Comparison of ENCODE assay signal across 8 cellular contexts in genomic region chr10:119725550-119726290, GRCh38. TPM values are rescaled to one million over a fixed set of nuclear protein-coding genes. Genes with fewer than 3 reads are reported as not detected.
DNase-seq lines count a peak whose midpoint lies in the region; ATAC-seq and TF ChIP-seq lines count a peak whose summit lies in the region.

INPP5F (plus strand) TSS chr10:119726050; CDS start chr10:119726263, 213 bp downstream.

- H3K4me1 ChIP-seq in MM.1S (ENCODE audit: low read length), result peaks cover 23% of the 10 kb centered on the region
- H3K4me1 ChIP-seq in foreskin keratinocyte, result peaks cover 3% of the 10 kb centered on the region
- H3K4me1 ChIP-seq in neuron (ENCODE audit: insufficient read depth, low read length), result peaks cover 28% of the 10 kb centered on the region
- peaks cover 4 to 28% (median 27%) of the 10 kb centered on the region in 5 donors for H3K4me1 ChIP-seq in subcutaneous abdominal adipose tissue (ENCODE audit: control insufficient read depth in 5 of 5, insufficient read depth in 5 of 5, low read length in 5 of 5)

- H2AFZ ChIP-seq in MM.1S (ENCODE audit: low read length), result peak within 1 kb of the TSS; percentile 89
- H2AFZ ChIP-seq in neuron (ENCODE audit: low read depth, low read length), result peak within 1 kb of the TSS; percentile 76

- H4K20me1 ChIP-seq in MM.1S (ENCODE audit: insufficient read depth, low read length), result no peaks in the 10 kb centered on the region

- no peaks in the 10 kb centered on the region for H3K9me3 ChIP-seq in MM.1S (replicated peaks; ENCODE audit: insufficient read depth, low read length)
- peaks cover 2% of the 10 kb centered on the region for H3K9me3 ChIP-seq in neuron (ENCODE audit: low read length)
- H3K9me3 ChIP-seq in subcutaneous abdominal adipose tissue (ENCODE audit: control insufficient read depth in 5 of 5, low read length in 5 of 5), result no peaks in the 10 kb centered on the region

- peak within 1 kb of the TSS; percentile 98 for H3K4me2 ChIP-seq in MM.1S (ENCODE audit: low read depth, low read length)

- 0 out of 2 replicates have a peak, but pooled peaks have one; percentile 11 for TF ChIP-seq CTCF in MM.1S (IDR thresholded peaks at IDR 0.05; ENCODE audit: low read length)
- peak; percentile 58 for TF ChIP-seq CTCF in foreskin keratinocyte (conservative IDR thresholded peaks at IDR 0.05)

- peak; percentile 100 for DNase-seq in G401 (ENCODE audit: low spot score)
- peak; percentile 99 for DNase-seq in HCEC 1CT
- peak; percentile 94 for DNase-seq in MM.1S
- peak; percentile 79 for DNase-seq in SIG-M5 (lab: John Stamatoyannopoulos, UW)
- DNase-seq in activated gamma-delta T cell treated with anti-CD3 and anti-CD28 coated beads, Interleukin-2, amount 50 U/mL, for 16 hours (ENCODE audit: low read depth), result peak; percentile 98
- DNase-seq in foreskin keratinocyte, result peak; percentile 87 to 95

- H3K79me2 ChIP-seq in MM.1S (ENCODE audit: low read length), result peaks cover 33% of the 10 kb centered on the region

- H3K9ac ChIP-seq in MM.1S (ENCODE audit: low read length) (peak within 1 kb of the TSS; percentile 74), subcutaneous abdominal adipose tissue (ENCODE audit: low read length in 5 of 5) (peak within 1 kb of the TSS; percentile 84 to 94 (median 89))

- peak within 1 kb of the TSS; percentile 82 for H3K4me3 ChIP-seq in MM.1S (ENCODE audit: low read length)
- peak within 1 kb of the TSS; percentile 57 for H3K4me3 ChIP-seq in neuron (ENCODE audit: low read length)
- H3K4me3 ChIP-seq in subcutaneous abdominal adipose tissue (ENCODE audit: low read depth in 1 of 5, low read length in 5 of 5), result peak within 1 kb of the TSS; percentile 73 to 84 (median 82)

- no peaks in the 10 kb centered on the region for H3K9me2 ChIP-seq in MM.1S (replicated peaks; ENCODE audit: insufficient read depth, low read length)

- H3K36me3 ChIP-seq in MM.1S (replicated peaks; ENCODE audit: insufficient read depth, low read length) (no peaks in the 10 kb centered on the region), neuron (ENCODE audit: insufficient read depth, low read length) (no peaks in the 10 kb centered on the region), subcutaneous abdominal adipose tissue (ENCODE audit: control insufficient read depth in 5 of 5, insufficient read depth in 5 of 5, low read length in 5 of 5) (no peaks in the 10 kb centered on the region)

- ATAC-seq in foreskin keratinocyte, result peak; percentile 94

- no peaks in the 10 kb centered on the region for H3F3A ChIP-seq in MM.1S (ENCODE audit: insufficient read depth, low read length)

- H3K27me3 ChIP-seq in MM.1S (replicated peaks; ENCODE audit: insufficient read depth, low read length) (no peaks in the 10 kb centered on the region), foreskin keratinocyte (no peaks in the 10 kb centered on the region), neuron (ENCODE audit: insufficient read depth, low read length) (no peaks in the 10 kb centered on the region), subcutaneous abdominal adipose tissue (ENCODE audit: control insufficient read depth in 5 of 5, insufficient read depth in 4 of 5, low read length in 5 of 5) (no peaks in the 10 kb centered on the region)

- peak within 1 kb of the TSS; percentile 34; the same call in 1 of the 2 replicates for H3K27ac ChIP-seq in MM.1S (ENCODE audit: low read length)
- H3K27ac ChIP-seq in foreskin keratinocyte, result peak within 1 kb of the TSS; percentile 46
- H3K27ac ChIP-seq in subcutaneous abdominal adipose tissue (ENCODE audit: low read depth, low read length), result peak within 1 kb of the TSS; percentile 81

- in situ Hi-C loops in G401 (cut with HindIII; ENCODE audit: low sequenced_read_pairs), result no loop called here

RNA-seq across cellular contexts. Expression of gene INPP5F, which starts in this region (rescaled TPM):
- 7.9 and 10.1 TPM in 2 replicates for total RNA-seq in G401 (2014; rRNA removed; shearing (Covaris generic))
- total RNA-seq in foreskin keratinocyte, result 25.9 and 27.5 TPM in 2 replicates
- 14.1 and 16.6 TPM in 2 replicates for polyA plus RNA-seq in foreskin keratinocyte

Comparison
In these comparisons a context has a peak if more than half of its experiments do, and no peak if none do; other contexts are left out.
1. Peak in every context shown above with its lines: DNase-seq, ATAC-seq, H3K4me3 ChIP-seq and H3K27ac ChIP-seq.